8 cellular contexts compared by ENCODE assay signal in genomic region chr12:47356129-47356622, GRCh38.
DNase-seq lines count a peak whose midpoint lies in the region; ATAC-seq and TF ChIP-seq lines count a peak whose summit lies in the region.

No MANE protein-coding gene starts in this region.

- ATAC-seq in GM21447 (IDR thresholded peaks at IDR 0.05; ENCODE audit: unreplicated experiment), result peak; percentile 81
- no peak for ATAC-seq in left colon

- H3K36me3 ChIP-seq in Karpas-422 (ENCODE audit: insufficient read depth, low read length), result no peaks in the 10 kb centered on the region

- TF ChIP-seq CTCF in GM10248 (IDR thresholded peaks at IDR 0.05; ENCODE audit: control extremely low read depth, extremely low read depth, low read depth, missing control alignments) (no peak), epithelial cell of proximal tubule (conservative IDR thresholded peaks at IDR 0.05; ENCODE audit: low read depth, low read length) (no peak)

- intact Hi-C loops in left colon (cut with DNase I, micrococcal nuclease), result no loop called here

- CTCF ChIA-PET in GM10248 (lab: Yijun Ruan, JAX), result interaction anchor here (1.0 to 1.1 kb wide), 2 partner anchors 9 to 12 kb away, joined by 3 to 4 read pairs; no protein-coding TSS in a partner anchor

- H3K4me2 ChIP-seq in Karpas-422 (ENCODE audit: low read depth, low read length, poor library complexity, severe bottlenecking), result peak overlapping the region; percentile 78

- peaks cover 51% of the 10 kb centered on the region for H3K4me1 ChIP-seq in Karpas-422 (ENCODE audit: low read length)

- H3K9me2 ChIP-seq in Karpas-422 (replicated peaks; ENCODE audit: insufficient read depth, low read length), result no peaks in the 10 kb centered on the region

- H3K4me3 ChIP-seq in Karpas-422 (ENCODE audit: low read length), result peak overlapping the region; percentile 31
- no peak overlapping the region for H3K4me3 ChIP-seq in epithelial cell of proximal tubule (ENCODE audit: low read depth, low read length)

- DNase-seq in GM10248 (ENCODE audit: extremely low spot score) (peak; percentile 48), Karpas-422 (peak; percentile 90), epithelial cell of proximal tubule (ENCODE audit: low read depth) (peak; percentile 23), left colon (no peak), amniotic stem cell (lab: John Stamatoyannopoulos, UW) (no peak), NCI-H1694 (lab: John Stamatoyannopoulos, UW) (no peak)
- DNase-seq in activated effector memory CD4-positive, alpha-beta T cell treated with Interleukin-2 at 50 U/mL for 16 hours, result no peak

- H3K79me2 ChIP-seq in Karpas-422 (ENCODE audit: low read length), result no peaks in the 10 kb centered on the region

- peak overlapping the region; percentile 89 for H3K27ac ChIP-seq in Karpas-422 (ENCODE audit: low read length)

- no peaks in the 10 kb centered on the region for H4K20me1 ChIP-seq in Karpas-422 (ENCODE audit: insufficient read depth, low read depth, low read length)

- H2AFZ ChIP-seq in Karpas-422 (ENCODE audit: low read length), result peak overlapping the region; percentile 6

- POLR2A ChIA-PET in GM10248 (lab: Yijun Ruan, JAX), result no interaction called here

- no peaks in the 10 kb centered on the region for H3K27me3 ChIP-seq in Karpas-422 (ENCODE audit: low read length)

- peak overlapping the region; percentile 43 for H3K9ac ChIP-seq in Karpas-422 (ENCODE audit: low read length)

- no peaks in the 10 kb centered on the region for H3K9me3 ChIP-seq in Karpas-422 (ENCODE audit: low read length)

Comparison
In these comparisons a context has a peak if more than half of its experiments do, and no peak if none do; other contexts are left out.
1. DNase-seq: peak in GM10248 (single experiment), Karpas-422 (single experiment) and epithelial cell of proximal tubule (single experiment); none in left colon (0 of 2), amniotic stem cell (single experiment), activated effector memory CD4-positive, alpha-beta T cell treated with Interleukin-2 at 50 U/mL for 16 hours (single experiment) and NCI-H1694 (single experiment).